In genomic region chr10:4826788-4827324, GRCh38 we compare ENCODE assay signal across 8 cellular contexts. TPM values are rescaled to one million over a fixed set of nuclear protein-coding genes. Genes with fewer than 3 reads are reported as not detected.
DNase-seq lines count a peak whose midpoint lies in the region; ATAC-seq, FAIRE-seq and TF ChIP-seq lines count a peak whose summit lies in the region.

No MANE protein-coding gene starts in this region.

- H3K27ac Mint-ChIP-seq in T-helper 1 cell treated with Interleukin-12 subunit alpha and Interleukin-12 subunit beta and Interleukin-4 antibody, amounts not matched to agents 30 μg/mL and 1 μg/mL, for 36 hours = peak overlapping the region; percentile 41
- H3K27ac Mint-ChIP-seq in stimulated activated naive CD8-positive, alpha-beta T cell treated with anti-CD3 and anti-CD28 coated beads, Interleukin-15, amount 100 ng/mL, for 72 hours = peak overlapping the region in 1 of 2 donors; percentile 75

- H3K4me3 ChIP-seq in adipocyte (ENCODE audit: low read length) = peak overlapping the region; percentile 82
- H3K4me3 ChIP-seq in kidney (ENCODE audit: low read length in 2 of 2) = peak overlapping the region; percentile 32 to 44

- no peaks in the 10 kb centered on the region for H3K9me3 Mint-ChIP-seq in T-helper 1 cell treated with Interleukin-12 subunit alpha and Interleukin-12 subunit beta and Interleukin-4 antibody, amounts not matched to agents 30 μg/mL and 1 μg/mL, for 36 hours
- H3K9me3 Mint-ChIP-seq in stimulated activated naive CD8-positive, alpha-beta T cell treated with anti-CD3 and anti-CD28 coated beads, Interleukin-15, amount 100 ng/mL, for 72 hours = no peaks in the 10 kb centered on the region

- H3K4me3 Mint-ChIP-seq in T-helper 1 cell treated with Interleukin-12 subunit alpha and Interleukin-12 subunit beta and Interleukin-4 antibody, amounts not matched to agents 30 μg/mL and 1 μg/mL, for 36 hours = peak overlapping the region; percentile 84
- H3K4me3 Mint-ChIP-seq in stimulated activated naive CD8-positive, alpha-beta T cell treated with anti-CD3 and anti-CD28 coated beads, Interleukin-15, amount 100 ng/mL, for 72 hours = peak overlapping the region; percentile 75 to 89

- intact Hi-C loops in kidney (cut with DNase I) = no loop called here

- H3K27me3 Mint-ChIP-seq in T-helper 1 cell treated with Interleukin-12 subunit alpha and Interleukin-12 subunit beta and Interleukin-4 antibody, amounts not matched to agents 30 μg/mL and 1 μg/mL, for 36 hours (ENCODE audit: low read depth) = peaks cover 46% of the 10 kb centered on the region
- H3K27me3 Mint-ChIP-seq in stimulated activated naive CD8-positive, alpha-beta T cell treated with anti-CD3 and anti-CD28 coated beads, Interleukin-15, amount 100 ng/mL, for 72 hours = peaks cover 74% of the 10 kb centered on the region

- FAIRE-seq in kidney (lab: Jason Lieb, UNC) = no peak

- H3K9ac ChIP-seq in adipocyte (ENCODE audit: low read length) (peak overlapping the region; percentile 82), kidney (ENCODE audit: low read length in 2 of 2) (no peak overlapping the region)

- peaks cover 11% of the 10 kb centered on the region for H3K36me3 Mint-ChIP-seq in T-helper 1 cell treated with Interleukin-12 subunit alpha and Interleukin-12 subunit beta and Interleukin-4 antibody, amounts not matched to agents 30 μg/mL and 1 μg/mL, for 36 hours (ENCODE audit: low read depth)

- H3K9me3 ChIP-seq in adipocyte (ENCODE audit: control insufficient read depth, low read length) = no peaks in the 10 kb centered on the region
- H3K9me3 ChIP-seq in kidney (ENCODE audit: control insufficient read depth in 1 of 2, low read length in 2 of 2) = no peaks in the 10 kb centered on the region

- TF ChIP-seq CTCF in kidney (IDR thresholded peaks at IDR 0.05; ENCODE audit: borderline replicate concordance, extremely low read depth, insufficient read depth) = no peak

- H3K27me3 ChIP-seq in adipocyte (replicated peaks; ENCODE audit: control insufficient read depth, insufficient read depth, low read length) = no peaks in the 10 kb centered on the region

- H3K27ac ChIP-seq in kidney (ENCODE audit: low read depth in 2 of 2, low read length in 2 of 2) = peak overlapping the region; percentile 68 to 72

- no peak for ATAC-seq in stimulated activated naive CD8-positive, alpha-beta T cell treated with anti-CD3 and anti-CD28 coated beads, Interleukin-15, amount 100 ng/mL, for 72 hours
- ATAC-seq in GM18868 (IDR thresholded peaks at IDR 0.05; ENCODE audit: unreplicated experiment) (no peak), GM21381 (IDR thresholded peaks at IDR 0.05; ENCODE audit: unreplicated experiment) (no peak)

- DNase-seq in T-helper 1 cell (no peak), adipocyte (ENCODE audit: low read depth) (no peak), kidney (no peak), NCI-H774 (lab: John Stamatoyannopoulos, UW) (no peak)
- no peak for DNase-seq in stimulated activated naive CD8-positive, alpha-beta T cell treated with anti-CD3 and anti-CD28 coated beads, Interleukin-15, amount 100 ng/mL, for 72 hours

- H3K36me3 ChIP-seq in adipocyte (ENCODE audit: control insufficient read depth, insufficient read depth, low read length, severe bottlenecking) (peaks cover 8% of the 10 kb centered on the region), kidney (ENCODE audit: control insufficient read depth in 1 of 2, insufficient read depth in 2 of 2, low read length in 2 of 2) (no peaks in the 10 kb centered on the region)

- peaks cover 16% of the 10 kb centered on the region for H3K4me1 Mint-ChIP-seq in T-helper 1 cell treated with Interleukin-12 subunit alpha and Interleukin-12 subunit beta and Interleukin-4 antibody, amounts not matched to agents 30 μg/mL and 1 μg/mL, for 36 hours (ENCODE audit: low read depth)
- peaks cover 20% of the 10 kb centered on the region for H3K4me1 Mint-ChIP-seq in stimulated activated naive CD8-positive, alpha-beta T cell treated with anti-CD3 and anti-CD28 coated beads, Interleukin-15, amount 100 ng/mL, for 72 hours

- H3K4me1 ChIP-seq in adipocyte (ENCODE audit: control insufficient read depth, insufficient read depth, low read length) (no peaks in the 10 kb centered on the region), kidney (ENCODE audit: control insufficient read depth in 1 of 2, insufficient read depth in 1 of 2, low read depth in 1 of 2, low read length in 2 of 2) (no peaks in the 10 kb centered on the region)

RNA-seq across cellular contexts. Expression of gene AKR1E2, which starts 0.8 kb away (rescaled TPM):
- 5.8 TPM for total RNA-seq in kidney
- polyA plus RNA-seq in kidney (ENCODE audit: insufficient read depth, low read depth, low replicate concordance) = 1.8 TPM
